16 cellular contexts compared by ENCODE assay signal in the genomic region with DNA sequence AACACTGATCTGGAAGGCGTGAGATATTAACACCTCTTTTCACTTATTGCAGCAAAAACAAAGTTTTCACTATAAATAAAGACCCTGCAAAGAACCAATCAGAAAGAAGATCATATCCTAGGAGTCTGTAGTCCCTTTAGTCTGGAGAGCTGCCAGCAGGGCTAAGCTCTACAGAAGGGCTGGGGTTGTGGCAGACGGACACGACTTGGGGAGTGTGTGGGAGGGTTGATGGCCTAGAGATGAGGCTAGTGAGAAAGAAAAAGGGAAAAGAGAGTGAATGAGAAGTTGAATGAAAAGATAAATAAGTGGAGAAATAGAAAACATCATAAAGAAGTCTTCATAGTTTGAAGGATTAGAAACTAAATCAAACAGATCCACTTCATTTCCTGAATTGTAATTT. TPM values are rescaled to one million over a fixed set of nuclear protein-coding genes. Genes with fewer than 3 reads are reported as not detected.
A peak's percentile ranks its signal among the peaks of the same experiment; 100 is the strongest.
DNase-seq lines count a peak whose midpoint lies in the region; ATAC-seq and TF ChIP-seq lines count a peak whose summit lies in the region.
"Had no signal": no experiment of that assay in that cellular context is flagged by ENCODE, and none has a peak within 500 bp of the region (broad histone marks: within the 10 kb centered on the region; RNA-seq: fewer than 3 reads in every experiment).

No MANE protein-coding gene starts in this region.

- H3K9me3 Mint-ChIP-seq in activated T-cell treated with anti-CD3 and anti-CD28 coated beads, Interleukin-2, amount 50 U/mL, for 24 hours, result peaks cover 8% of the 10 kb centered on the region
- peaks cover 6% of the 10 kb centered on the region for H3K9me3 Mint-ChIP-seq in activated naive CD8-positive, alpha-beta T cell treated with anti-CD3 and anti-CD28 coated beads, Interleukin-2, amount 10 ng/mL, durations not matched to agents 7 days and 5 days
- no peaks in the 10 kb centered on the region for H3K9me3 Mint-ChIP-seq in nephron progenitor cell

- no peak for TF ChIP-seq CTCF in nephron progenitor cell (IDR thresholded peaks at IDR 0.05)

- POLR2A ChIA-PET in activated naive CD8-positive, alpha-beta T cell treated with anti-CD3 and anti-CD28 coated beads, Interleukin-2, amount 10 ng/mL, durations not matched to agents 7 days and 5 days (lab: Charles Lee), result interaction anchor here (0.6 to 5.1 kb wide), 4 partner anchors 10 to 777 kb away, joined by 3 to 34 read pairs (median 4); partner anchors contain the start of gene SKAP1

- DNase-seq in activated T-cell treated with anti-CD3 and anti-CD28 coated beads, Interleukin-2, amount 50 U/mL, for 24 hours, result no peak
- DNase-seq in activated T-cell treated with anti-CD3 and anti-CD28 coated beads, Interleukin-2, amount 50 U/mL, for 48 hours, result no peak
- DNase-seq in NCI-H69 (lab: John Stamatoyannopoulos, UW) (peak; percentile 26), nephron progenitor cell (no peak), NOMO-1 treated with dmso at 0.1 percent for 144 hours (lab: John Stamatoyannopoulos, UW; ENCODE audit: unreplicated experiment) (no peak)
- no peak for DNase-seq in activated naive CD8-positive, alpha-beta T cell treated with anti-CD3 and anti-CD28 coated beads, Interleukin-2, amount 10 ng/mL, durations not matched to agents 7 days and 5 days
- DNase-seq: COR-L47, EL, left ventricle myocardium superior, NCI-H1048, pancreas, sigmoid colon had no signal

- no peak for ATAC-seq in activated naive CD8-positive, alpha-beta T cell treated with anti-CD3 and anti-CD28 coated beads, Interleukin-2, amount 10 ng/mL, durations not matched to agents 7 days and 5 days (ENCODE audit: low read depth)
- no peak for ATAC-seq in HG03097 (IDR thresholded peaks at IDR 0.05; ENCODE audit: low FRiP score, unreplicated experiment)
- ATAC-seq in HG02885 (IDR thresholded peaks at IDR 0.05; ENCODE audit: poor library complexity, unreplicated experiment), result no peak
- ATAC-seq: left ventricle myocardium superior, Panc1, pancreas had no signal

- no peaks in the 10 kb centered on the region for H3K27me3 Mint-ChIP-seq in activated T-cell treated with anti-CD3 and anti-CD28 coated beads, Interleukin-2, amount 50 U/mL, for 24 hours
- no peaks in the 10 kb centered on the region for H3K27me3 Mint-ChIP-seq in activated naive CD8-positive, alpha-beta T cell treated with anti-CD3 and anti-CD28 coated beads, Interleukin-2, amount 10 ng/mL, durations not matched to agents 7 days and 5 days
- peaks cover 25% of the 10 kb centered on the region for H3K27me3 Mint-ChIP-seq in nephron progenitor cell (ENCODE audit: low read depth, poor library complexity)

- H3K4me3 Mint-ChIP-seq in activated T-cell treated with anti-CD3 and anti-CD28 coated beads, Interleukin-2, amount 50 U/mL, for 24 hours, result no peak overlapping the region
- H3K4me3 Mint-ChIP-seq in activated naive CD8-positive, alpha-beta T cell treated with anti-CD3 and anti-CD28 coated beads, Interleukin-2, amount 10 ng/mL, durations not matched to agents 7 days and 5 days, result no peak overlapping the region
- no peak overlapping the region for H3K4me3 Mint-ChIP-seq in nephron progenitor cell
- H3K4me3 Mint-ChIP-seq: brain had no signal

- peak overlapping the region; percentile 34 for H3K27ac Mint-ChIP-seq in activated T-cell treated with anti-CD3 and anti-CD28 coated beads, Interleukin-2, amount 50 U/mL, for 24 hours
- H3K27ac Mint-ChIP-seq in activated naive CD8-positive, alpha-beta T cell treated with anti-CD3 and anti-CD28 coated beads, Interleukin-2, amount 10 ng/mL, durations not matched to agents 7 days and 5 days, result peak overlapping the region; percentile 69
- H3K27ac Mint-ChIP-seq in nephron progenitor cell, result peak overlapping the region; percentile 58

- H3K36me3 Mint-ChIP-seq in activated T-cell treated with anti-CD3 and anti-CD28 coated beads, Interleukin-2, amount 50 U/mL, for 24 hours (ENCODE audit: low read depth), result no peaks in the 10 kb centered on the region
- peaks cover 16% of the 10 kb centered on the region for H3K36me3 Mint-ChIP-seq in activated naive CD8-positive, alpha-beta T cell treated with anti-CD3 and anti-CD28 coated beads, Interleukin-2, amount 10 ng/mL, durations not matched to agents 7 days and 5 days
- no peaks in the 10 kb centered on the region for H3K36me3 Mint-ChIP-seq in nephron progenitor cell (ENCODE audit: low read depth)
- H3K36me3 Mint-ChIP-seq: brain had no signal

- peaks cover 84% of the 10 kb centered on the region for H3K4me1 Mint-ChIP-seq in activated T-cell treated with anti-CD3 and anti-CD28 coated beads, Interleukin-2, amount 50 U/mL, for 24 hours (ENCODE audit: low read depth)
- peaks cover 79% of the 10 kb centered on the region for H3K4me1 Mint-ChIP-seq in activated naive CD8-positive, alpha-beta T cell treated with anti-CD3 and anti-CD28 coated beads, Interleukin-2, amount 10 ng/mL, durations not matched to agents 7 days and 5 days
- H3K4me1 Mint-ChIP-seq in nephron progenitor cell, result peaks cover 52% of the 10 kb centered on the region

RNA-seq across cellular contexts. Expression of gene SKAP1, which starts 8.6 kb away (rescaled TPM):
- 10 to 100 TPM; 96.0 to 98.8 TPM for total RNA-seq in activated naive CD8-positive, alpha-beta T cell treated with anti-CD3 and anti-CD28 coated beads, Interleukin-2, amount 10 ng/mL, durations not matched to agents 7 days and 5 days
